30 cellular contexts compared by ENCODE assay signal in genomic region chr20:37235065-37235464, GRCh38. TPM values are rescaled to one million over a fixed set of nuclear protein-coding genes. Genes with fewer than 3 reads are reported as not detected.
A peak's percentile ranks its signal among the peaks of the same experiment; 100 is the strongest.
DNase-seq lines count a peak whose midpoint lies in the region; ATAC-seq, FAIRE-seq and TF ChIP-seq lines count a peak whose summit lies in the region.
"Had no signal": no experiment of that assay in that cellular context is flagged by ENCODE, and none has a peak within 500 bp of the region (broad histone marks: within the 10 kb centered on the region; RNA-seq: fewer than 3 reads in every experiment).

No MANE protein-coding gene starts in this region.

- no peak overlapping the region for H3K9ac ChIP-seq in K562 (ENCODE audit: insufficient read depth in 1 of 2, low read depth in 2 of 2, low read length in 2 of 2)
- no peak overlapping the region for H3K9ac ChIP-seq in neural progenitor cell

- H3K79me2 ChIP-seq in K562 (ENCODE audit: control insufficient read depth, insufficient read depth, low read length), result no peaks in the 10 kb centered on the region
- H3K79me2 ChIP-seq in neural progenitor cell (ENCODE audit: low read depth), result peaks cover 6% of the 10 kb centered on the region

- H3K27me3 Mint-ChIP-seq in neural progenitor cell (ENCODE audit: insufficient read depth, low read depth), result no peaks in the 10 kb centered on the region
- H3K27me3 Mint-ChIP-seq: dendritic cell treated with granulocyte-macrophage colony-stimulating factor and Interleukin-4, amounts not matched to agents 40 ng/mL and 50 ng/mL, for 4 days had no signal

- no peak overlapping the region for H2AFZ ChIP-seq in K562 (ENCODE audit: low read depth, low read length)
- H2AFZ ChIP-seq in neural progenitor cell (replicated peaks), result no peak overlapping the region

- peaks cover 38% of the 10 kb centered on the region for H3F3A ChIP-seq in neural progenitor cell (ENCODE audit: low read depth)

- TF ChIP-seq EP300 in K562 (IDR thresholded peaks at IDR 0.05; ENCODE audit: low read length), result no peak

- CTCF ChIA-PET in K562 (lab: Yijun Ruan, JAX; ENCODE audit: low intra/inter-chr PET ratio), result no interaction called here

- no peak for TF ChIP-seq CTCF in K562 (IDR thresholded peaks at IDR 0.05 in 2 of 3, conservative IDR thresholded peaks at IDR 0.05 in 1 of 3; ENCODE audit: insufficient read depth in 2 of 3, low read depth in 1 of 3, low read length in 3 of 3)
- TF ChIP-seq CTCF in neural progenitor cell (IDR thresholded peaks at IDR 0.05), result no peak

- in situ Hi-C loops in K562 (cut with MboI), result no loop called here

- H4K20me1 ChIP-seq in K562 (replicated peaks; ENCODE audit: control insufficient read depth, insufficient read depth, low read length) (no peaks in the 10 kb centered on the region), neural progenitor cell (ENCODE audit: low read depth) (no peaks in the 10 kb centered on the region)

- ATAC-seq in K562, result no peak
- no peak for ATAC-seq in GM21360 (IDR thresholded peaks at IDR 0.05; ENCODE audit: unreplicated experiment)
- ATAC-seq: activated T-cell treated with anti-CD3 and anti-CD28 coated beads, Interleukin-2, amount 50 U/mL, for 72 hours; CD8-positive, alpha-beta T cell had no signal

- POLR2A ChIA-PET in K562 (lab: Yijun Ruan, JAX), result interaction anchor here (1.0 to 1.2 kb wide), 2 partner anchors 8 to 10 kb away, joined by 3 read pairs; no protein-coding TSS in a partner anchor

- TF ChIP-seq POLR2A in K562 (conservative IDR thresholded peaks at IDR 0.05), result no peak

- no peak overlapping the region for H3K27ac ChIP-seq in K562 (ENCODE audit: extremely low read depth, low read depth, low read length)
- H3K27ac ChIP-seq in neural progenitor cell, result no peak overlapping the region
- H3K27ac ChIP-seq: neutrophil, testis had no signal

- no peaks in the 10 kb centered on the region for H3K9me3 ChIP-seq in K562 (replicated peaks; ENCODE audit: control insufficient read depth, insufficient read depth, low read depth, low read length)
- H3K9me3 ChIP-seq in neural progenitor cell (ENCODE audit: low read depth), result no peaks in the 10 kb centered on the region
- H3K9me3 ChIP-seq: neutrophil, testis had no signal

- peaks cover 97% of the 10 kb centered on the region for H3K36me3 ChIP-seq in K562 (ENCODE audit: control insufficient read depth, insufficient read depth, low read length)
- peaks cover 32% of the 10 kb centered on the region for H3K36me3 ChIP-seq in neural progenitor cell

- peaks cover 52% of the 10 kb centered on the region for H3K4me1 Mint-ChIP-seq in neural progenitor cell
- H3K4me1 Mint-ChIP-seq: immature natural killer cell had no signal

- no peak for FAIRE-seq in K562 (lab: Jason Lieb, UNC)
- FAIRE-seq: H54, RCC 7860, small intestine had no signal

- WGBS in K562 (ENCODE audit: insufficient coverage, low coverage, missing lambda C conversion rate), result 28% methylated on average over 6 of the region's 6 CpGs

- no TSS peak for BruUV-seq in K562 (replicated peaks; lab: Mats Ljungman, UMichigan)

- peak overlapping the region; percentile 18 for H3K27ac Mint-ChIP-seq in neural progenitor cell
- H3K27ac Mint-ChIP-seq: activated naive CD4-positive, alpha-beta T cell treated with anti-CD3 and anti-CD28 coated beads for 36 hours; activated T-cell treated with anti-CD3 and anti-CD28 coated beads, Interleukin-2, amount 50 U/mL, for 72 hours; CD8-positive, alpha-beta T cell; dendritic cell treated with granulocyte-macrophage colony-stimulating factor and Interleukin-4, amounts not matched to agents 40 ng/mL and 50 ng/mL, for 4 days; immature natural killer cell; T-helper 2 cell treated with Interferon-gamma antibody and Interleukin-4, amounts not matched to agents 5 μg/mL and 100 μg/mL, for 36 hours had no signal

- DNase-seq in NCI-H146 (lab: John Stamatoyannopoulos, UW) (peak; percentile 37), NCI-H748 (lab: John Stamatoyannopoulos, UW; ENCODE audit: unreplicated experiment) (peak; percentile 38), K562 (ENCODE audit: extremely low read depth in 1 of 4, low spot score in 3 of 4) (peak in 1 of 4 experiments; percentile 20), neural progenitor cell (ENCODE audit: low spot score) (no peak), iPS-NIHi11 (ENCODE audit: low spot score) (no peak)
- DNase-seq in stimulated activated CD4-positive, alpha-beta T cell treated with anti-CD3 and anti-CD28 coated beads, Interleukin-4, amount 100 ng/mL, for 1 hour, result no peak
- DNase-seq: activated CD4-positive, CD25-positive, alpha-beta regulatory T cell treated with anti-CD3 and anti-CD28 coated beads, Interleukin-2, amount 50 U/mL, for 72 hours; activated naive CD4-positive, alpha-beta T cell treated with anti-CD3 and anti-CD28 coated beads for 36 hours; activated T-cell treated with anti-CD3 and anti-CD28 coated beads, Interleukin-2, amount 50 U/mL, for 72 hours; amygdala; caudate nucleus; CD8-positive, alpha-beta T cell; GF-D8; immature natural killer cell; MM.1S; NCI-H2029; small intestine; stimulated activated CD4-positive, alpha-beta T cell treated with anti-CD3 and anti-CD28 coated beads, Interleukin-2, amount 100 ng/mL, for 24 hours; stimulated activated naive CD4-positive, alpha-beta T cell; testis had no signal

- peaks cover 56% of the 10 kb centered on the region for H3K36me3 Mint-ChIP-seq in neural progenitor cell

- no peak for TF ChIP-seq RAD21 in K562 (CRISPR knock-in tag; conservative IDR thresholded peaks at IDR 0.05 in 1 of 2, IDR thresholded peaks at IDR 0.05 in 1 of 2)

- H3K9me3 Mint-ChIP-seq in neural progenitor cell, result no peaks in the 10 kb centered on the region
- H3K9me3 Mint-ChIP-seq: activated naive CD4-positive, alpha-beta T cell treated with anti-CD3 and anti-CD28 coated beads for 36 hours; activated T-cell treated with anti-CD3 and anti-CD28 coated beads, Interleukin-2, amount 50 U/mL, for 72 hours; CD8-positive, alpha-beta T cell; dendritic cell treated with granulocyte-macrophage colony-stimulating factor and Interleukin-4, amounts not matched to agents 40 ng/mL and 50 ng/mL, for 4 days; immature natural killer cell; T-helper 2 cell treated with Interferon-gamma antibody and Interleukin-4, amounts not matched to agents 5 μg/mL and 100 μg/mL, for 36 hours had no signal

- intact Hi-C loops in K562 (cut with micrococcal nuclease), result no loop called here

- no peak overlapping the region for H3K4me3 Mint-ChIP-seq in neural progenitor cell
- H3K4me3 Mint-ChIP-seq: activated naive CD4-positive, alpha-beta T cell treated with anti-CD3 and anti-CD28 coated beads for 36 hours; activated T-cell treated with anti-CD3 and anti-CD28 coated beads, Interleukin-2, amount 50 U/mL, for 72 hours; CD8-positive, alpha-beta T cell; dendritic cell treated with granulocyte-macrophage colony-stimulating factor and Interleukin-4, amounts not matched to agents 40 ng/mL and 50 ng/mL, for 4 days; immature natural killer cell; T-helper 2 cell treated with Interferon-gamma antibody and Interleukin-4, amounts not matched to agents 5 μg/mL and 100 μg/mL, for 36 hours had no signal

- H3K4me1 ChIP-seq in K562 (replicated peaks in 1 of 2; ENCODE audit: control insufficient read depth in 2 of 2, insufficient read depth in 2 of 2, low read length in 2 of 2) (no peaks in the 10 kb centered on the region), neural progenitor cell (peaks cover 32% of the 10 kb centered on the region)
- H3K4me1 ChIP-seq: testis had no signal

- no peak overlapping the region for H3K4me3 ChIP-seq in K562
- no peak overlapping the region for H3K4me3 ChIP-seq in neural progenitor cell
- H3K4me3 ChIP-seq: testis had no signal

- H3K9me1 ChIP-seq in K562 (ENCODE audit: control insufficient read depth, insufficient read depth, low read length), result no peaks in the 10 kb centered on the region

- H3K27me3 ChIP-seq in K562 (ENCODE audit: control insufficient read depth in 2 of 2, insufficient read depth in 2 of 2, low read length in 2 of 2) (no peaks in the 10 kb centered on the region), neural progenitor cell (no peaks in the 10 kb centered on the region)
- H3K27me3 ChIP-seq: neutrophil, testis had no signal

- H3K4me2 ChIP-seq in K562 (ENCODE audit: insufficient read depth, low read length), result no peak overlapping the region
- no peak overlapping the region for H3K4me2 ChIP-seq in neural progenitor cell

RNA-seq across cellular contexts. Expression of gene GHRH, which starts 26.5 kb away (rescaled TPM):
- total RNA-seq in K562 (2011; cell fraction: chromatin; rRNA removed; ENCODE audit: low replicate concordance), result not detected in 2 replicates
- not detected in 2 replicates for total RNA-seq in K562 (2011; cell fraction: nucleolus; rRNA removed)
- total RNA-seq in K562 (2011; cell fraction: nucleoplasm; rRNA removed), result not detected in 2 replicates
- total RNA-seq in K562 (2014; rRNA removed) (not detected in 2 replicates), K562 (2014; rRNA removed; fragmentation: Illumina TruSeq; extraction: Trizol) (not detected in 2 replicates), K562 (2015; rRNA removed; fragmentation: Illumina TruSeq; extraction: Trizol) (not detected in 2 replicates), K562 (2021) (not detected in 2 replicates), neural progenitor cell (ENCODE audit: low replicate concordance) (3.2 TPM in 1 of 2 replicates, not detected in the other)
- polyA plus RNA-seq in K562 (2011; rRNA removed) (not detected in 2 replicates), K562 (2014; fragmentation: Illumina TruSeq; extraction: Trizol) (not detected in 2 replicates), K562 (2014; fragmentation: Nextera tagmentation; extraction: Ambion mirVana) (not detected), K562 (2014; rRNA removed) (not detected in 2 replicates)
- not detected in 2 replicates for polyA plus RNA-seq in K562 (2011; cell fraction: cytosol; rRNA removed)
- polyA plus RNA-seq in K562 (2011; cell fraction: nucleus; rRNA removed), result not detected in 2 replicates
- polyA plus RNA-seq in K562 (2012), result not detected in 2 replicates
- not detected in 2 replicates for polyA minus RNA-seq in K562 (2011; rRNA and poly(A)+ RNA removed)
- polyA minus RNA-seq in K562 (2011; cell fraction: cytosol; rRNA and poly(A)+ RNA removed), result not detected in 2 replicates
- polyA minus RNA-seq in K562 (2011; cell fraction: nucleus; rRNA and poly(A)+ RNA removed), result not detected in 2 replicates
- total RNA-seq: activated CD8-positive, alpha-beta memory T cell treated with anti-CD3 and anti-CD28 coated beads for 36 hours; activated naive CD4-positive, alpha-beta T cell treated with anti-CD3 and anti-CD28 coated beads for 36 hours; activated T-cell treated with anti-CD3 and anti-CD28 coated beads, Interleukin-2, amount 50 U/mL, for 72 hours; CD8-positive, alpha-beta T cell; liver; mucosa of gallbladder; pulmonary artery endothelial cell; testis had no signal
- polyA plus RNA-seq: immature natural killer cell, liver, small intestine had no signal

RNA-seq across cellular contexts. Expression of gene MANBAL, which starts 54.4 kb away (rescaled TPM):
- total RNA-seq in K562 (2011; cell fraction: chromatin; rRNA removed; ENCODE audit: low replicate concordance), result 19.6 and 33.3 TPM in 2 replicates
- total RNA-seq in K562 (2011; cell fraction: nucleolus; rRNA removed), result 23.8 and 26.2 TPM in 2 replicates
- 29.3 and 40.0 TPM in 2 replicates for total RNA-seq in K562 (2011; cell fraction: nucleoplasm; rRNA removed)
- 9.2 and 15.5 TPM in 2 replicates for total RNA-seq in K562 (2014; rRNA removed)
- 10.4 and 12.3 TPM in 2 replicates for total RNA-seq in K562 (2014; rRNA removed; fragmentation: Illumina TruSeq; extraction: Trizol)
- total RNA-seq in K562 (2015; rRNA removed; fragmentation: Illumina TruSeq; extraction: Trizol), result 14.1 and 16.3 TPM in 2 replicates
- 15.3 and 16.7 TPM in 2 replicates for total RNA-seq in K562 (2021)
- polyA plus RNA-seq in K562 (2011; rRNA removed), result 30.0 and 35.0 TPM in 2 replicates
- polyA plus RNA-seq in K562 (2011; cell fraction: cytosol; rRNA removed), result 55.8 and 75.0 TPM in 2 replicates
- 31.7 and 40.3 TPM in 2 replicates for polyA plus RNA-seq in K562 (2011; cell fraction: nucleus; rRNA removed)
- polyA plus RNA-seq in K562 (2012), result 20.9 and 26.2 TPM in 2 replicates
- polyA plus RNA-seq in K562 (2014; fragmentation: Illumina TruSeq; extraction: Trizol), result 27.9 and 31.6 TPM in 2 replicates
- polyA plus RNA-seq in K562 (2014; fragmentation: Nextera tagmentation; extraction: Ambion mirVana), result 10 to 100 TPM; 17.4 to 17.8 TPM
- polyA plus RNA-seq in K562 (2014; rRNA removed), result 24.8 and 25.3 TPM in 2 replicates
- 11.3 and 13.7 TPM in 2 replicates for polyA minus RNA-seq in K562 (2011; rRNA and poly(A)+ RNA removed)
- 8.8 and 12.4 TPM in 2 replicates for polyA minus RNA-seq in K562 (2011; cell fraction: cytosol; rRNA and poly(A)+ RNA removed)
- polyA minus RNA-seq in K562 (2011; cell fraction: nucleus; rRNA and poly(A)+ RNA removed), result 4.8 and 6.2 TPM in 2 replicates
- 32.7 and 44.8 TPM in 2 replicates for total RNA-seq in neural progenitor cell (ENCODE audit: low replicate concordance)

RNA-seq across cellular contexts. Expression of gene MROH8, which starts 55.7 kb away (rescaled TPM):
- 1.4 and 3.1 TPM in 2 replicates for total RNA-seq in K562 (2011; cell fraction: chromatin; rRNA removed; ENCODE audit: low replicate concordance)
- 0.92 and 1.3 TPM in 2 replicates for total RNA-seq in K562 (2011; cell fraction: nucleolus; rRNA removed)
- 0.46 and 0.95 TPM in 2 replicates for total RNA-seq in K562 (2011; cell fraction: nucleoplasm; rRNA removed)
- 0.90 and 1.00 TPM in 2 replicates for total RNA-seq in K562 (2014; rRNA removed)
- 0.67 and 1.1 TPM in 2 replicates for total RNA-seq in K562 (2014; rRNA removed; fragmentation: Illumina TruSeq; extraction: Trizol)
- total RNA-seq in K562 (2015; rRNA removed; fragmentation: Illumina TruSeq; extraction: Trizol), result 0.68 and 0.76 TPM in 2 replicates
- total RNA-seq in K562 (2021), result 0.78 and 0.85 TPM in 2 replicates
- polyA plus RNA-seq in K562 (2011; rRNA removed), result 0.50 and 1.0 TPM in 2 replicates
- 0.60 and 1.0 TPM in 2 replicates for polyA plus RNA-seq in K562 (2011; cell fraction: cytosol; rRNA removed)
- polyA plus RNA-seq in K562 (2011; cell fraction: nucleus; rRNA removed), result 1.1 TPM in 2 replicates
- polyA plus RNA-seq in K562 (2012), result 0.62 and 0.81 TPM in 2 replicates
- 1.1 and 1.5 TPM in 2 replicates for polyA plus RNA-seq in K562 (2014; fragmentation: Illumina TruSeq; extraction: Trizol)
- under 1 TPM; 0.21 to 0.41 TPM for polyA plus RNA-seq in K562 (2014; fragmentation: Nextera tagmentation; extraction: Ambion mirVana)
- 1.2 and 1.5 TPM in 2 replicates for polyA plus RNA-seq in K562 (2014; rRNA removed)
- polyA minus RNA-seq in K562 (2011; rRNA and poly(A)+ RNA removed), result 1.2 and 1.7 TPM in 2 replicates
- polyA minus RNA-seq in K562 (2011; cell fraction: cytosol; rRNA and poly(A)+ RNA removed), result 0.86 TPM in 1 of 2 replicates, not detected in the other
- polyA minus RNA-seq in K562 (2011; cell fraction: nucleus; rRNA and poly(A)+ RNA removed), result 0.40 and 2.1 TPM in 2 replicates
- 2.2 and 3.5 TPM in 2 replicates for total RNA-seq in neural progenitor cell (ENCODE audit: low replicate concordance)

RNA-seq across cellular contexts. Expression of gene RPN2, which starts 55.9 kb away (rescaled TPM):
- total RNA-seq in K562 (2011; cell fraction: chromatin; rRNA removed; ENCODE audit: low replicate concordance), result 199 and 338 TPM in 2 replicates
- total RNA-seq in K562 (2011; cell fraction: nucleolus; rRNA removed), result 617 and 635 TPM in 2 replicates
- 415 and 481 TPM in 2 replicates for total RNA-seq in K562 (2011; cell fraction: nucleoplasm; rRNA removed)
- total RNA-seq in K562 (2014; rRNA removed) (168 and 219 TPM in 2 replicates), K562 (2014; rRNA removed; fragmentation: Illumina TruSeq; extraction: Trizol) (255 and 266 TPM in 2 replicates), K562 (2015; rRNA removed; fragmentation: Illumina TruSeq; extraction: Trizol) (334 and 390 TPM in 2 replicates), K562 (2021) (235 and 236 TPM in 2 replicates), neural progenitor cell (ENCODE audit: low replicate concordance) (249 and 284 TPM in 2 replicates)
- polyA plus RNA-seq in K562 (2011; rRNA removed) (421 and 458 TPM in 2 replicates), K562 (2014; fragmentation: Illumina TruSeq; extraction: Trizol) (325 TPM in 2 replicates), K562 (2014; fragmentation: Nextera tagmentation; extraction: Ambion mirVana) (100 to 1,000 TPM; 487 to 548 TPM), K562 (2014; rRNA removed) (186 and 201 TPM in 2 replicates)
- polyA plus RNA-seq in K562 (2011; cell fraction: cytosol; rRNA removed), result 436 and 437 TPM in 2 replicates
- polyA plus RNA-seq in K562 (2011; cell fraction: nucleus; rRNA removed), result 243 and 268 TPM in 2 replicates
- 288 and 388 TPM in 2 replicates for polyA plus RNA-seq in K562 (2012)
- polyA minus RNA-seq in K562 (2011; rRNA and poly(A)+ RNA removed), result 373 and 436 TPM in 2 replicates
- 302 and 328 TPM in 2 replicates for polyA minus RNA-seq in K562 (2011; cell fraction: cytosol; rRNA and poly(A)+ RNA removed)
- 75.8 and 117 TPM in 2 replicates for polyA minus RNA-seq in K562 (2011; cell fraction: nucleus; rRNA and poly(A)+ RNA removed)

Comparison
In these comparisons a context has a peak if more than half of its experiments do, and no peak if none do; other contexts are left out.
1. DNase-seq: peak in NCI-H146 (single experiment) and NCI-H748 (single experiment); none in neural progenitor cell (single experiment), iPS-NIHi11 (single experiment) and stimulated activated CD4-positive, alpha-beta T cell treated with anti-CD3 and anti-CD28 coated beads, Interleukin-4, amount 100 ng/mL, for 1 hour (single experiment).